ENCODE assay signal across 1 cellular context in genomic region chr7:100089458-100090201, GRCh38.
TF ChIP-seq lines count a peak whose summit lies in the region.

No MANE protein-coding gene starts in this region.

TF ChIP-seq in HCT116, 20 proteins besides CTCF, POLR2A, EP300 and RAD21:
- TF ChIP-seq REST (IDR thresholded peaks at IDR 0.05; ENCODE audit: low read depth) (no peak), EZH2 (IDR thresholded peaks at IDR 0.05) (no peak), ZBTB33 (IDR thresholded peaks at IDR 0.05; ENCODE audit: extremely low read depth, insufficient replicate concordance, low read length) (no peak)
